ENCODE assay signal across 1 cellular context in genomic region chr6:169723991-169724553, GRCh38.
TF ChIP-seq lines count a peak whose summit lies in the region.

Gene PHF10, minus strand, starts transcription at chr6:169724500. Its CDS starts 569 bp downstream, at chr6:169723931.

TF ChIP-seq in K562, 482 proteins besides CTCF, POLR2A, EP300 and RAD21 (continued from another document):
- peak; percentile 7 for TF ChIP-seq TAF1 (IDR thresholded peaks at IDR 0.05; ENCODE audit: control insufficient read depth, extremely low read depth, insufficient read depth, low read length, severe bottlenecking)
- TF ChIP-seq JUN (IDR thresholded peaks at IDR 0.05; ENCODE audit: borderline replicate concordance, low read depth, low read length), result no peak
- TF ChIP-seq JUN (CRISPR knock-in tag; IDR thresholded peaks at IDR 0.05; ENCODE audit: borderline replicate concordance), result no peak
- 0 out of 2 replicates have a peak, but pooled peaks have one; percentile 35 for TF ChIP-seq GATAD2B (IDR thresholded peaks at IDR 0.05; ENCODE audit: borderline replicate concordance)
- no peak for TF ChIP-seq MAX (CRISPR knock-in tag; IDR thresholded peaks at IDR 0.05)
- TF ChIP-seq ZBTB43 (CRISPR knock-in tag; IDR thresholded peaks at IDR 0.05), result no peak
- peak; percentile 69; the same call in 1 of the 2 replicates for TF ChIP-seq REST (CRISPR knock-in tag; IDR thresholded peaks at IDR 0.05; ENCODE audit: low read depth)
- no peak for TF ChIP-seq NCOA6 (IDR thresholded peaks at IDR 0.05)
- peak in 1 of 2 experiments; percentile 52 for TF ChIP-seq E2F6 (IDR thresholded peaks at IDR 0.05; ENCODE audit: borderline replicate concordance in 1 of 2, extremely low read depth in 1 of 2, insufficient read depth in 1 of 2, insufficient read length in 1 of 2, low read depth in 1 of 2, low read length in 1 of 2, poor library complexity in 1 of 2, severe bottlenecking in 1 of 2)
